Comparison of ENCODE assay signal across 24 cellular contexts in genomic region chr11:106477776-106478175, GRCh38.
"Had no signal": no experiment of that assay in that cellular context is flagged by ENCODE, and none has a peak within 500 bp of the region (broad histone marks: within the 10 kb centered on the region; RNA-seq: fewer than 3 reads in every experiment).

No MANE protein-coding gene starts in this region.

- H3K9me3 ChIP-seq: ascending aorta, gastrocnemius medialis had no signal

- H3K36me3 ChIP-seq: ascending aorta, brain microvascular endothelial cell, gastrocnemius medialis, heart left ventricle had no signal

- H3K4me1 ChIP-seq: ascending aorta, gastrocnemius medialis, heart left ventricle had no signal

- ATAC-seq: activated CD4-positive, alpha-beta T cell treated with anti-CD3 and anti-CD28 coated beads for 36 hours; activated CD8-positive, alpha-beta memory T cell treated with anti-CD3 and anti-CD28 coated beads, Interleukin-2, amount 10 ng/mL, durations not matched to agents 7 days and 5 days; activated CD8-positive, alpha-beta T cell treated with anti-CD3 and anti-CD28 coated beads, Interleukin-2, amount 10 ng/mL, durations not matched to agents 7 days and 5 days; activated naive CD8-positive, alpha-beta T cell treated with anti-CD3 and anti-CD28 coated beads, Interleukin-2, amount 50 U/mL, for 24 hours; foreskin keratinocyte; gastrocnemius medialis; heart left ventricle had no signal

- H3K4me3 ChIP-seq: ascending aorta, gastrocnemius medialis, heart left ventricle had no signal

- H3K27me3 ChIP-seq: ascending aorta, brain microvascular endothelial cell, foreskin keratinocyte, gastrocnemius medialis, heart left ventricle had no signal

- DNase-seq: activated CD4-positive, alpha-beta memory T cell treated with anti-CD3 and anti-CD28 coated beads for 36 hours; activated CD4-positive, alpha-beta T cell treated with anti-CD3 and anti-CD28 coated beads for 36 hours; activated CD4-positive, alpha-beta T cell treated with anti-CD3 and anti-CD28 coated beads, Interleukin-2, amount 10 ng/mL, durations not matched to agents 24 days and 14 days; activated CD4-positive, CD25-positive, alpha-beta regulatory T cell; activated CD4-positive, CD25-positive, alpha-beta regulatory T cell treated with anti-CD3 and anti-CD28 coated beads, Interleukin-2, amount 50 U/mL, for 72 hours; activated CD8-positive, alpha-beta memory T cell treated with anti-CD3 and anti-CD28 coated beads, Interleukin-2, amount 10 ng/mL, durations not matched to agents 7 days and 5 days; activated CD8-positive, alpha-beta memory T cell treated with anti-CD3 and anti-CD28 coated beads, Interleukin-2, amount 50 U/mL, for 4 hours; activated CD8-positive, alpha-beta T cell treated with anti-CD3 and anti-CD28 coated beads, Interleukin-2, amount 10 ng/mL, durations not matched to agents 7 days and 5 days; activated effector memory CD4-positive, alpha-beta T cell treated with anti-CD3 and anti-CD28 coated beads, Interleukin-2, amount 50 U/mL, for 16 hours; activated naive CD4-positive, alpha-beta T cell treated with anti-CD3 and anti-CD28 coated beads for 36 hours; activated naive CD8-positive, alpha-beta T cell treated with anti-CD3 and anti-CD28 coated beads for 36 hours; activated naive CD8-positive, alpha-beta T cell treated with anti-CD3 and anti-CD28 coated beads, Interleukin-2, amount 50 U/mL, for 24 hours; activated T-cell treated with anti-CD3 and anti-CD28 coated beads, Interleukin-2, amount 50 U/mL, for 1 hour; activated T-cell treated with anti-CD3 and anti-CD28 coated beads, Interleukin-2, amount 50 U/mL, for 48 hours; brain microvascular endothelial cell; caudate nucleus; cortex of kidney; effector CD8-positive, alpha-beta T cell; foreskin keratinocyte; gastrocnemius medialis; glutamatergic neuron; heart left ventricle; T-helper 2 cell had no signal
